Comparison of ENCODE assay signal across 9 cellular contexts in the genomic region with DNA sequence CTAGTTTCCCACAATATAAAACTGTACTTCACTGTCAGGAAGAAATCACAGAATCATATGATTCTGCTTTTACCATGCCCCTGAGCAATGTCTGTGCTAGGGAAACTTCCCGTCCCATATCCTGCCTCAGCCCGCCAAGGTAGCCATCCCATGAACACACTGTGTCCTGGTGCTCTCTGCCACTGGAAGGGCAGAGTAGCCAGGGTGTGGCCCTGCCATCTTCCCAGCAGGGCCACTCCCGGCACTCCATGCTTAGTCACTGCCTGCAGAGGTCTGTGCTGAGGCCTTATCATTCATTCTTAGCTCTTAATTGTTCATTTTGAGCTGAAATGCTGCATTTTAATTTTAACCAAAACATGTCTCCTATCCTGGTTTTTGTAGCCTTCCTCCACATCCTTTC. TPM values are rescaled to one million over a fixed set of nuclear protein-coding genes. Genes with fewer than 3 reads are reported as not detected.
DNase-seq lines count a peak whose midpoint lies in the region; ATAC-seq, FAIRE-seq and TF ChIP-seq lines count a peak whose summit lies in the region.
"Had no signal": no experiment of that assay in that cellular context is flagged by ENCODE, and none has a peak within 500 bp of the region (broad histone marks: within the 10 kb centered on the region; RNA-seq: fewer than 3 reads in every experiment).

No MANE protein-coding gene starts in this region.

- 50% methylated on average over 3 of the region's 3 CpGs for WGBS in A549 (ENCODE audit: missing lambda C conversion rate)

- no peak for TF ChIP-seq EP300 in A549 (IDR thresholded peaks at IDR 0.05)

- TF ChIP-seq POLR2A in A549 (IDR thresholded peaks at IDR 0.05; ENCODE audit: low read length): no peak

- no peak for TF ChIP-seq RAD21 in A549 (conservative IDR thresholded peaks at IDR 0.05 in 1 of 2, IDR thresholded peaks at IDR 0.05 in 1 of 2)

- CTCF ChIA-PET in A549 (lab: Yijun Ruan, JAX) (interaction anchor here (1.3 to 3.1 kb wide), 5 partner anchors 9 to 188 kb away, joined by 3 to 22 read pairs (median 4); no protein-coding TSS in a partner anchor), HEK293 (lab: Yijun Ruan, JAX) (interaction anchor here (0.7 to 1.2 kb wide), 4 partner anchors 8 to 125 kb away, joined by 3 to 4 read pairs (median 4); no protein-coding TSS in a partner anchor)

- intact Hi-C loops in lower lobe of right lung (cut with DNase I): no loop called here

- POLR2A ChIA-PET in A549 (lab: Yijun Ruan, JAX): no interaction called here
- POLR2A ChIA-PET in HEK293 (lab: Yijun Ruan, JAX): interaction anchor here (0.7 kb wide), 1 partner anchor 116 kb away, joined by 3 read pairs; no protein-coding TSS in a partner anchor

- peaks cover 29% of the 10 kb centered on the region for H3K4me1 ChIP-seq in A549
- H3K4me1 ChIP-seq in HEK293 (ENCODE audit: control insufficient read depth, insufficient read depth, low read length): no peaks in the 10 kb centered on the region
- peaks cover 62% of the 10 kb centered on the region for H3K4me1 ChIP-seq in adipocyte (ENCODE audit: control insufficient read depth, insufficient read depth, low read length)
- peaks cover 4% of the 10 kb centered on the region for H3K4me1 ChIP-seq in lower lobe of right lung

- peak overlapping the region; percentile 22 for H3K4me2 ChIP-seq in A549

- H3K9me3 ChIP-seq in A549 (no peaks in the 10 kb centered on the region), HEK293 (ENCODE audit: control insufficient read depth, insufficient read depth, low read depth, low read length) (no peaks in the 10 kb centered on the region), adipocyte (ENCODE audit: control insufficient read depth, low read length) (no peaks in the 10 kb centered on the region), lower lobe of right lung (no peaks in the 10 kb centered on the region)

- H3K27me3 ChIP-seq in adipocyte (replicated peaks; ENCODE audit: control insufficient read depth, insufficient read depth, low read length): no peaks in the 10 kb centered on the region
- H3K27me3 ChIP-seq in lower lobe of right lung (ENCODE audit: low read depth): no peaks in the 10 kb centered on the region

- H3K4me3 ChIP-seq in A549: no peak overlapping the region
- no peak overlapping the region for H3K4me3 ChIP-seq in HEK293 (ENCODE audit: low read depth, low read length)
- H3K4me3 ChIP-seq in adipocyte (ENCODE audit: low read length): no peak overlapping the region
- no peak overlapping the region for H3K4me3 ChIP-seq in lower lobe of right lung

- H3K36me3 ChIP-seq in HEK293 (ENCODE audit: control insufficient read depth in 2 of 2, insufficient read depth in 1 of 2, low read length in 2 of 2): peaks cover 47 to 97% of the 10 kb centered on the region in 2 experiments
- peaks cover 94% of the 10 kb centered on the region for H3K36me3 ChIP-seq in adipocyte (ENCODE audit: control insufficient read depth, insufficient read depth, low read length, severe bottlenecking)
- H3K36me3 ChIP-seq in lower lobe of right lung: peaks cover 100% of the 10 kb centered on the region

- no peak for TF ChIP-seq CTCF in A549 (IDR thresholded peaks at IDR 0.05)
- no peak for TF ChIP-seq CTCF in HEK293 (tag by site-specific recombination; IDR thresholded peaks at IDR 0.05)
- TF ChIP-seq CTCF in lower lobe of right lung (IDR thresholded peaks at IDR 0.05): no peak
- no peak for TF ChIP-seq CTCF in omental fat pad (IDR thresholded peaks at IDR 0.05)

- FAIRE-seq in A549 (lab: Jason Lieb, UNC): no peak

- H3K27ac ChIP-seq in A549 (peak overlapping the region; percentile 58 to 76), HEK293 (ENCODE audit: extremely low read depth, low read depth, low read length) (no peak overlapping the region), lower lobe of right lung (peak overlapping the region; percentile 18)

- H3K9ac ChIP-seq in adipocyte (ENCODE audit: low read length): peak overlapping the region; percentile 35

- DNase-seq in A549 (ENCODE audit: low read depth in 1 of 2, low spot score in 1 of 2) (peak; percentile 21 to 56), adipocyte (ENCODE audit: low read depth) (peak; percentile 46), lower lobe of right lung (no peak), omental fat pad (ENCODE audit: low spot score) (no peak), NCI-H1694 (lab: John Stamatoyannopoulos, UW) (no peak)
- DNase-seq: MV-4-11 had no signal

- ATAC-seq in A549 (peak; percentile 84 to 85), lower lobe of right lung (peak in 1 of 2 donors; percentile 44), HG02678 (IDR thresholded peaks at IDR 0.05; ENCODE audit: unreplicated experiment) (no peak), omental fat pad (ENCODE audit: low FRiP score) (no peak), GM18867 (IDR thresholded peaks at IDR 0.05; ENCODE audit: unreplicated experiment) (no peak)

TF ChIP-seq in A549, 52 proteins besides CTCF, POLR2A, EP300 and RAD21 (continues in another document):
- no peak for TF ChIP-seq NR3C1 (IDR thresholded peaks at IDR 0.05)
- TF ChIP-seq, protein P1, sequence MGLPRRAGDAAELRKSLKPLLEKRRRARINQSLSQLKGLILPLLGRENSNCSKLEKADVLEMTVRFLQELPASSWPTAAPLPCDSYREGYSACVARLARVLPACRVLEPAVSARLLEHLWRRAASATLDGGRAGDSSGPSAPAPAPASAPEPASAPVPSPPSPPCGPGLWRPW (IDR thresholded peaks at IDR 0.05): no peak
- TF ChIP-seq HOXB5 (CRISPR knock-in tag; IDR thresholded peaks at IDR 0.05): no peak
- no peak for TF ChIP-seq USF2 (IDR thresholded peaks at IDR 0.05)
- TF ChIP-seq ESRRA (IDR thresholded peaks at IDR 0.05; ENCODE audit: borderline replicate concordance, low read length): no peak

TF ChIP-seq in HEK293, 187 proteins besides CTCF, POLR2A, EP300 and RAD21:
- TF ChIP-seq KLF1 (tag by site-specific recombination; IDR thresholded peaks at IDR 0.05) (peak; percentile 31; the same call in 1 of the 2 replicates), ZNF654 (tag by site-specific recombination; IDR thresholded peaks at IDR 0.05; ENCODE audit: low read depth) (no peak)
- TF ChIP-seq, protein P2, sequence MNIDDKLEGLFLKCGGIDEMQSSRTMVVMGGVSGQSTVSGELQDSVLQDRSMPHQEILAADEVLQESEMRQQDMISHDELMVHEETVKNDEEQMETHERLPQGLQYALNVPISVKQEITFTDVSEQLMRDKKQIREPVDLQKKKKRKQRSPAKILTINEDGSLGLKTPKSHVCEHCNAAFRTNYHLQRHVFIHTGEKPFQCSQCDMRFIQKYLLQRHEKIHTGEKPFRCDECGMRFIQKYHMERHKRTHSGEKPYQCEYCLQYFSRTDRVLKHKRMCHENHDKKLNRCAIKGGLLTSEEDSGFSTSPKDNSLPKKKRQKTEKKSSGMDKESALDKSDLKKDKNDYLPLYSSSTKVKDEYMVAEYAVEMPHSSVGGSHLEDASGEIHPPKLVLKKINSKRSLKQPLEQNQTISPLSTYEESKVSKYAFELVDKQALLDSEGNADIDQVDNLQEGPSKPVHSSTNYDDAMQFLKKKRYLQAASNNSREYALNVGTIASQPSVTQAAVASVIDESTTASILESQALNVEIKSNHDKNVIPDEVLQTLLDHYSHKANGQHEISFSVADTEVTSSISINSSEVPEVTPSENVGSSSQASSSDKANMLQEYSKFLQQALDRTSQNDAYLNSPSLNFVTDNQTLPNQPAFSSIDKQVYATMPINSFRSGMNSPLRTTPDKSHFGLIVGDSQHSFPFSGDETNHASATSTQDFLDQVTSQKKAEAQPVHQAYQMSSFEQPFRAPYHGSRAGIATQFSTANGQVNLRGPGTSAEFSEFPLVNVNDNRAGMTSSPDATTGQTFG (tag by site-specific recombination; IDR thresholded peaks at IDR 0.05; ENCODE audit: borderline replicate concordance): no peak

RNA-seq across cellular contexts. Expression of gene AP3M1, which starts 31.8 kb away (rescaled TPM):
- polyA plus RNA-seq in A549 (2011; rRNA removed): 75.8 and 83.0 TPM in 2 replicates
- 15.3 and 18.1 TPM in 2 replicates for polyA plus RNA-seq in A549 (2012; cell fraction: cytosol; rRNA removed)
- 8.9 and 14.4 TPM in 2 replicates for polyA plus RNA-seq in A549 (2012; cell fraction: nucleus; rRNA removed)
- 38.5 to 41.0 TPM (median 39.0 TPM) in 3 replicates for polyA plus RNA-seq in A549 (2017; fragmentation: RNase III; extraction: RNeasy Plus Mini Kit Qiagen cat#74134 plus additional on column Dnase treatment)
- polyA minus RNA-seq in A549 (2011; rRNA and poly(A)+ RNA removed): 33.1 and 34.9 TPM in 2 replicates
- 33.7 TPM for total RNA-seq in lower lobe of right lung
- 10 to 100 TPM; 23.8 to 33.6 (median 26.5) TPM for total RNA-seq in omental fat pad

RNA-seq across cellular contexts. Expression of gene ADK, which starts 32.2 kb away (rescaled TPM):
- 38.4 and 40.7 TPM in 2 replicates for polyA plus RNA-seq in A549 (2011; rRNA removed)
- polyA plus RNA-seq in A549 (2012; cell fraction: cytosol; rRNA removed): 13.8 and 14.4 TPM in 2 replicates
- polyA plus RNA-seq in A549 (2012; cell fraction: nucleus; rRNA removed): 5.0 and 7.1 TPM in 2 replicates
- polyA plus RNA-seq in A549 (2017; fragmentation: RNase III; extraction: RNeasy Plus Mini Kit Qiagen cat#74134 plus additional on column Dnase treatment): 32.0 to 37.0 TPM (median 35.8 TPM) in 3 replicates
- 7.2 and 8.6 TPM in 2 replicates for polyA minus RNA-seq in A549 (2011; rRNA and poly(A)+ RNA removed)
- 40.2 TPM for total RNA-seq in lower lobe of right lung
- total RNA-seq in omental fat pad: 10 to 100 TPM; 19.4 to 23.3 (median 22.0) TPM

Comparison
In these comparisons a context has a peak if more than half of its experiments do, and no peak if none do; other contexts are left out.
1. ATAC-seq: peak in A549 (2 of 2); none in HG02678 (single experiment), omental fat pad (single experiment) and GM18867 (single experiment).
2. DNase-seq: peak in A549 (2 of 2) and adipocyte (single experiment); none in lower lobe of right lung (single experiment), omental fat pad (single experiment) and NCI-H1694 (single experiment).